In genomic region chr7:122643248-122643647, GRCh38 we compare ENCODE assay signal across 9 cellular contexts. TPM values are rescaled to one million over a fixed set of nuclear protein-coding genes. Genes with fewer than 3 reads are reported as not detected.
"Had no signal": no experiment of that assay in that cellular context is flagged by ENCODE, and none has a peak within 500 bp of the region (broad histone marks: within the 10 kb centered on the region; RNA-seq: fewer than 3 reads in every experiment).

No MANE protein-coding gene starts in this region.

- H3K27me3 Mint-ChIP-seq: IgD-negative memory B cell had no signal

- H2AFZ ChIP-seq: GM23338 had no signal

- H3K36me3 Mint-ChIP-seq: IgD-negative memory B cell had no signal

- H3K4me3 ChIP-seq: GM23338 had no signal

- H3K4me2 ChIP-seq: GM23338 had no signal

- H3K27ac Mint-ChIP-seq: GM23338, H9, IgD-negative memory B cell had no signal

- FAIRE-seq: H1, H54, HTR-8/SVneo had no signal

- ATAC-seq: GM23338 had no signal

- H3K4me1 Mint-ChIP-seq: GM23338, H9, IgD-negative memory B cell had no signal

- H3K4me3 Mint-ChIP-seq: GM23338, H9 had no signal

- H3K9me3 Mint-ChIP-seq: GM23338, H9 had no signal

- DNase-seq: H9, HCEC 1CT, KBM-7 had no signal

RNA-seq across cellular contexts. Expression of gene RNF133, which starts 55.7 kb away (rescaled TPM):
- total RNA-seq: HT-29 had no signal
- polyA plus RNA-seq: GM23338, IgD-negative memory B cell had no signal

RNA-seq across cellular contexts. Expression of gene RNF148, which starts 59.5 kb away (rescaled TPM):
- polyA plus RNA-seq: GM23338, IgD-negative memory B cell had no signal
